8 cellular contexts compared by ENCODE assay signal in genomic region chr3:49133226-49133951, GRCh38. TPM values are rescaled to one million over a fixed set of nuclear protein-coding genes. Genes with fewer than 3 reads are reported as not detected.
DNase-seq lines count a peak whose midpoint lies in the region; ATAC-seq and TF ChIP-seq lines count a peak whose summit lies in the region.

No MANE protein-coding gene starts in this region.

- no peak overlapping the region for H3K27ac Mint-ChIP-seq in activated CD8-positive, alpha-beta T cell treated with anti-CD3 and anti-CD28 coated beads for 36 hours
- no peak overlapping the region for H3K27ac Mint-ChIP-seq in activated CD8-positive, alpha-beta T cell treated with anti-CD3 and anti-CD28 coated beads, Interleukin-2, amount 10 ng/mL, durations not matched to agents 7 days and 5 days

- peaks cover 19% of the 10 kb centered on the region for H3K4me1 ChIP-seq in NT2/D1 (ENCODE audit: insufficient read depth, insufficient read length)
- H3K4me1 ChIP-seq in left lung: peaks cover 10 to 22% of the 10 kb centered on the region in 2 donors

- peaks cover 3% of the 10 kb centered on the region for H3K27me3 Mint-ChIP-seq in activated CD8-positive, alpha-beta T cell treated with anti-CD3 and anti-CD28 coated beads for 36 hours
- H3K27me3 Mint-ChIP-seq in activated CD8-positive, alpha-beta T cell treated with anti-CD3 and anti-CD28 coated beads, Interleukin-2, amount 10 ng/mL, durations not matched to agents 7 days and 5 days (ENCODE audit: low read depth): peaks cover 14% of the 10 kb centered on the region

- intact Hi-C loops in activated CD8-positive, alpha-beta T cell treated with anti-CD3 and anti-CD28 coated beads for 36 hours (cut with micrococcal nuclease): no loop called here
- intact Hi-C loops in dorsolateral prefrontal cortex (cut with DNase I): loop anchor here in 1 of 2 donors (5.0 kb wide), 1 partner anchor 41 kb away; the partner anchor contains the start of gene QRICH1
- intact Hi-C loops in left lung (cut with DNase I): no loop called here

- H3K4me3 ChIP-seq in NT2/D1 (ENCODE audit: insufficient read length, low read depth): peak overlapping the region; percentile 75
- H3K4me3 ChIP-seq in dorsolateral prefrontal cortex: peak overlapping the region; percentile 30 to 96 (median 69)
- H3K4me3 ChIP-seq in left lung: peak overlapping the region; percentile 53 to 73

- no peaks in the 10 kb centered on the region for H3K9me3 ChIP-seq in NT2/D1 (ENCODE audit: insufficient read depth, low read length)
- no peaks in the 10 kb centered on the region for H3K9me3 ChIP-seq in left lung

- CTCF ChIA-PET in activated CD8-positive, alpha-beta T cell treated with anti-CD3 and anti-CD28 coated beads for 36 hours (lab: Charles Lee): interaction anchor here (1.6 kb wide), 1 partner anchor 39 kb away, joined by 3 read pairs; no protein-coding TSS in a partner anchor
- CTCF ChIA-PET in activated CD8-positive, alpha-beta T cell treated with anti-CD3 and anti-CD28 coated beads, Interleukin-2, amount 10 ng/mL, durations not matched to agents 7 days and 5 days (lab: Charles Lee): interaction anchor here (1.0 kb wide), 1 partner anchor 316 kb away, joined by 3 read pairs; no protein-coding TSS in a partner anchor

- no peaks in the 10 kb centered on the region for H3K4me1 Mint-ChIP-seq in activated CD8-positive, alpha-beta T cell treated with anti-CD3 and anti-CD28 coated beads for 36 hours (ENCODE audit: low read depth)
- peaks cover 13% of the 10 kb centered on the region for H3K4me1 Mint-ChIP-seq in activated CD8-positive, alpha-beta T cell treated with anti-CD3 and anti-CD28 coated beads, Interleukin-2, amount 10 ng/mL, durations not matched to agents 7 days and 5 days (ENCODE audit: low read depth)

- POLR2A ChIA-PET in activated CD8-positive, alpha-beta T cell treated with anti-CD3 and anti-CD28 coated beads for 36 hours (lab: Charles Lee): interaction anchor here (0.7 to 1.7 kb wide), 3 partner anchors 9 to 65 kb away, joined by 3 to 6 read pairs (median 4); no protein-coding TSS in a partner anchor
- POLR2A ChIA-PET in activated CD8-positive, alpha-beta T cell treated with anti-CD3 and anti-CD28 coated beads, Interleukin-2, amount 10 ng/mL, durations not matched to agents 7 days and 5 days (lab: Charles Lee): no interaction called here

- H3K27ac ChIP-seq in dorsolateral prefrontal cortex: peak overlapping the region in 50 of 59 donors; percentile 5 to 85 (median 69)
- peak overlapping the region; percentile 82 to 84 for H3K27ac ChIP-seq in left lung

- H3K9ac ChIP-seq in NT2/D1 (ENCODE audit: insufficient read length, low read depth): peak overlapping the region; percentile 84

- no peak for TF ChIP-seq CTCF in activated CD8-positive, alpha-beta T cell treated with anti-CD3 and anti-CD28 coated beads for 36 hours (IDR thresholded peaks at IDR 0.05)
- peak in 4 of 56 donors; percentile 0 to 27 (median 14) for TF ChIP-seq CTCF in dorsolateral prefrontal cortex (IDR thresholded peaks at IDR 0.05 in 54 of 56, conservative IDR thresholded peaks at IDR 0.05 in 2 of 56; ENCODE audit: low read depth in 1 of 56, partially characterized antibody in 56 of 56)
- TF ChIP-seq CTCF in left lung (IDR thresholded peaks at IDR 0.05): no peak

- H3K36me3 Mint-ChIP-seq in activated CD8-positive, alpha-beta T cell treated with anti-CD3 and anti-CD28 coated beads for 36 hours (ENCODE audit: low read depth): no peaks in the 10 kb centered on the region
- no peaks in the 10 kb centered on the region for H3K36me3 Mint-ChIP-seq in activated CD8-positive, alpha-beta T cell treated with anti-CD3 and anti-CD28 coated beads, Interleukin-2, amount 10 ng/mL, durations not matched to agents 7 days and 5 days (ENCODE audit: low read depth)

- no peaks in the 10 kb centered on the region for H3K9me3 Mint-ChIP-seq in activated CD8-positive, alpha-beta T cell treated with anti-CD3 and anti-CD28 coated beads for 36 hours
- no peaks in the 10 kb centered on the region for H3K9me3 Mint-ChIP-seq in activated CD8-positive, alpha-beta T cell treated with anti-CD3 and anti-CD28 coated beads, Interleukin-2, amount 10 ng/mL, durations not matched to agents 7 days and 5 days (ENCODE audit: insufficient read depth)

- DNase-seq in activated CD8-positive, alpha-beta T cell treated with anti-CD3 and anti-CD28 coated beads for 36 hours: no peak
- no peak for DNase-seq in activated CD8-positive, alpha-beta T cell treated with anti-CD3 and anti-CD28 coated beads, Interleukin-2, amount 10 ng/mL, durations not matched to agents 7 days and 5 days
- DNase-seq in NT2/D1 (ENCODE audit: low read depth, low spot score) (peak; percentile 79), dorsolateral prefrontal cortex (peak; percentile 64 to 88 (median 79)), left lung (peak; percentile 84 to 89), stromal cell of bone marrow (ENCODE audit: low read depth) (peak; percentile 82)
- DNase-seq in activated effector memory CD4-positive, alpha-beta T cell treated with Interleukin-2 at 50 U/mL for 16 hours: no peak

- peak; percentile 27 for ATAC-seq in activated CD8-positive, alpha-beta T cell treated with anti-CD3 and anti-CD28 coated beads for 36 hours
- ATAC-seq in activated CD8-positive, alpha-beta T cell treated with anti-CD3 and anti-CD28 coated beads, Interleukin-2, amount 10 ng/mL, durations not matched to agents 7 days and 5 days: no peak
- ATAC-seq in left lung (peak; percentile 92), GM21423 (IDR thresholded peaks at IDR 0.05; ENCODE audit: unreplicated experiment) (no peak)

- peaks cover 3% of the 10 kb centered on the region for H3K27me3 ChIP-seq in NT2/D1 (ENCODE audit: insufficient read depth, insufficient read length)
- peaks cover 0 to 4% (median 0%) of the 10 kb centered on the region in 45 donors for H3K27me3 ChIP-seq in dorsolateral prefrontal cortex
- no peaks in the 10 kb centered on the region for H3K27me3 ChIP-seq in left lung

- peaks cover 38% of the 10 kb centered on the region for H3K36me3 ChIP-seq in NT2/D1 (ENCODE audit: insufficient read depth, insufficient read length, low read length)
- H3K36me3 ChIP-seq in left lung: peaks cover 0 to 24% of the 10 kb centered on the region in 2 donors

- no peak overlapping the region for H3K4me3 Mint-ChIP-seq in activated CD8-positive, alpha-beta T cell treated with anti-CD3 and anti-CD28 coated beads for 36 hours
- H3K4me3 Mint-ChIP-seq in activated CD8-positive, alpha-beta T cell treated with anti-CD3 and anti-CD28 coated beads, Interleukin-2, amount 10 ng/mL, durations not matched to agents 7 days and 5 days: no peak overlapping the region

RNA-seq across cellular contexts. Expression of gene LAMB2, which starts 0.5 kb away (rescaled TPM):
- total RNA-seq in activated CD8-positive, alpha-beta T cell treated with anti-CD3 and anti-CD28 coated beads for 36 hours: not detected
- under 1 TPM in 1 of 2 experiments, not detected in 1; 0.29 TPM for total RNA-seq in activated CD8-positive, alpha-beta T cell treated with anti-CD3 and anti-CD28 coated beads, Interleukin-2, amount 10 ng/mL, durations not matched to agents 7 days and 5 days
- total RNA-seq in dorsolateral prefrontal cortex (100 to 1,000 TPM in 26 of 120 experiments, 10 to 100 TPM in 94; 38.5 to 204 (median 77.6) TPM), left lung (100 to 1,000 TPM; 283 to 484 TPM)

RNA-seq across cellular contexts. Expression of gene USP19, which starts 12.8 kb away (rescaled TPM):
- 10 to 100 TPM; 41.0 to 41.6 TPM for total RNA-seq in activated CD8-positive, alpha-beta T cell treated with anti-CD3 and anti-CD28 coated beads for 36 hours
- total RNA-seq in activated CD8-positive, alpha-beta T cell treated with anti-CD3 and anti-CD28 coated beads, Interleukin-2, amount 10 ng/mL, durations not matched to agents 7 days and 5 days: 10 to 100 TPM; 58.0 to 60.4 TPM
- total RNA-seq in dorsolateral prefrontal cortex (10 to 100 TPM; 46.6 to 83.3 (median 64.9) TPM), left lung (10 to 100 TPM; 50.9 to 54.7 TPM)

RNA-seq across cellular contexts. Expression of gene QARS1, which starts 28.8 kb away (rescaled TPM):
- total RNA-seq in activated CD8-positive, alpha-beta T cell treated with anti-CD3 and anti-CD28 coated beads for 36 hours: 100 to 1,000 TPM; 270 to 282 TPM
- total RNA-seq in activated CD8-positive, alpha-beta T cell treated with anti-CD3 and anti-CD28 coated beads, Interleukin-2, amount 10 ng/mL, durations not matched to agents 7 days and 5 days: 100 to 1,000 TPM; 250 to 294 TPM
- total RNA-seq in dorsolateral prefrontal cortex (100 to 1,000 TPM in 21 of 120 experiments, 10 to 100 TPM in 99; 56.5 to 123 (median 85.5) TPM), left lung (100 to 1,000 TPM; 173 to 180 TPM)

RNA-seq across cellular contexts. Expression of gene CCDC71, which starts 32.7 kb away (rescaled TPM):
- total RNA-seq in activated CD8-positive, alpha-beta T cell treated with anti-CD3 and anti-CD28 coated beads for 36 hours: 10 to 100 TPM; 18.1 to 18.7 TPM
- total RNA-seq in activated CD8-positive, alpha-beta T cell treated with anti-CD3 and anti-CD28 coated beads, Interleukin-2, amount 10 ng/mL, durations not matched to agents 7 days and 5 days: 10 to 100 TPM; 21.8 to 22.7 TPM
- 10 to 100 TPM in 111 of 120 experiments, 1 to 10 TPM in 9; 8.3 to 19.2 (median 13.6) TPM for total RNA-seq in dorsolateral prefrontal cortex
- total RNA-seq in left lung: 10 to 100 TPM; 16.9 to 21.0 TPM

RNA-seq across cellular contexts. Expression of gene KLHDC8B, which starts 38.0 kb away (rescaled TPM):
- 1 to 10 TPM; 1.3 to 2.2 TPM for total RNA-seq in activated CD8-positive, alpha-beta T cell treated with anti-CD3 and anti-CD28 coated beads for 36 hours
- total RNA-seq in activated CD8-positive, alpha-beta T cell treated with anti-CD3 and anti-CD28 coated beads, Interleukin-2, amount 10 ng/mL, durations not matched to agents 7 days and 5 days: 1 to 10 TPM in 1 of 2 experiments, under 1 TPM in 1; 0.81 to 1.2 TPM
- total RNA-seq in dorsolateral prefrontal cortex: 10 to 100 TPM in 119 of 120 experiments, 1 to 10 TPM in 1; 8.7 to 33.5 (median 21.1) TPM
- 10 to 100 TPM; 31.2 to 33.3 TPM for total RNA-seq in left lung

Comparison
In these comparisons a context has a peak if more than half of its experiments do, and no peak if none do; other contexts are left out.
1. ATAC-seq: peak in activated CD8-positive, alpha-beta T cell treated with anti-CD3 and anti-CD28 coated beads for 36 hours (single experiment) and left lung (single experiment); none in activated CD8-positive, alpha-beta T cell treated with anti-CD3 and anti-CD28 coated beads, Interleukin-2, amount 10 ng/mL, durations not matched to agents 7 days and 5 days (single experiment) and GM21423 (single experiment).
2. DNase-seq: peak in NT2/D1 (single experiment), dorsolateral prefrontal cortex (10 of 10), left lung (2 of 2) and stromal cell of bone marrow (single experiment); none in activated CD8-positive, alpha-beta T cell treated with anti-CD3 and anti-CD28 coated beads for 36 hours (single experiment), activated CD8-positive, alpha-beta T cell treated with anti-CD3 and anti-CD28 coated beads, Interleukin-2, amount 10 ng/mL, durations not matched to agents 7 days and 5 days (single experiment) and activated effector memory CD4-positive, alpha-beta T cell treated with Interleukin-2 at 50 U/mL for 16 hours (single experiment).
3. RNA of gene LAMB2, which starts 0.5 kb away (total RNA-seq): 283 to 484 TPM in left lung and 38.5 to 204 TPM in dorsolateral prefrontal cortex; 0.29 TPM in activated CD8-positive, alpha-beta T cell treated with anti-CD3 and anti-CD28 coated beads, Interleukin-2, amount 10 ng/mL, durations not matched to agents 7 days and 5 days and not detected in activated CD8-positive, alpha-beta T cell treated with anti-CD3 and anti-CD28 coated beads for 36 hours; every median in the first group is over 10 times any median in the second.
4. Peak in every context shown above with its lines, with median percentiles within 50 percentile points of each other: H3K4me3 ChIP-seq.